In the genomic region with DNA sequence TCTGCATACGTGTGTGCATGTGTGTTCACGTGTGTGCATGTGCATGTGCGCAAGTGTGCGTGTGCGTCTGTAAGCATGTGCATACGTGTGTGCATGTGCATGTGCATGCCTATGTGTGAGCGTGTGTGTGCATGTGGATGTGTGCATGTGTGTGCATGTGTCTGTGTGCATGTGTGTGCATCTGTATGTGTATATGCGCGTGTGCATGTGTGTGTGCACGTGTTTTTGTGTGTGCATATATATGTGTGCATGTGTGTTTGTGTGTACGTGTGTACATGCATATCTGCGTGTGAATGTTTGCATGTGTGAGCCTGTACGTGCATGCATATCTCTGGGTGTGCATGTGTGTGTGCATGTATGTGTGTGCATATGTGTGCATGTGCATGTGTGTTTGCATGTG, we compare ENCODE assay signal across 2 cellular contexts.
TF ChIP-seq lines count a peak whose summit lies in the region.

No MANE protein-coding gene starts in this region.

TF ChIP-seq in HEK293, 187 proteins besides CTCF, POLR2A, EP300 and RAD21:
- TF ChIP-seq, protein P1, sequence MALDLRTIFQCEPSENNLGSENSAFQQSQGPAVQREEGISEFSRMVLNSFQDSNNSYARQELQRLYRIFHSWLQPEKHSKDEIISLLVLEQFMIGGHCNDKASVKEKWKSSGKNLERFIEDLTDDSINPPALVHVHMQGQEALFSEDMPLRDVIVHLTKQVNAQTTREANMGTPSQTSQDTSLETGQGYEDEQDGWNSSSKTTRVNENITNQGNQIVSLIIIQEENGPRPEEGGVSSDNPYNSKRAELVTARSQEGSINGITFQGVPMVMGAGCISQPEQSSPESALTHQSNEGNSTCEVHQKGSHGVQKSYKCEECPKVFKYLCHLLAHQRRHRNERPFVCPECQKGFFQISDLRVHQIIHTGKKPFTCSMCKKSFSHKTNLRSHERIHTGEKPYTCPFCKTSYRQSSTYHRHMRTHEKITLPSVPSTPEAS (tag by site-specific recombination; IDR thresholded peaks at IDR 0.05), result peak; percentile 92
- no peak for TF ChIP-seq ZBTB20 (tag by site-specific recombination; IDR thresholded peaks at IDR 0.05)

TF ChIP-seq in K562, 482 proteins besides CTCF, POLR2A, EP300 and RAD21 (continued from another document and continues in another):
- 0 out of 2 replicates have a peak, but pooled peaks have one; percentile 21 for TF ChIP-seq E2F4 (CRISPR knock-in tag; IDR thresholded peaks at IDR 0.05; ENCODE audit: low read depth)
- TF ChIP-seq MEF2D (tag; conservative IDR thresholded peaks at IDR 0.05; ENCODE audit: low read depth), result no peak
- TF ChIP-seq ZNF551 (CRISPR knock-in tag; IDR thresholded peaks at IDR 0.05), result no peak
- no peak for TF ChIP-seq PCBP1 (IDR thresholded peaks at IDR 0.05; ENCODE audit: low read depth, low read length, poor library complexity, severe bottlenecking)
- TF ChIP-seq SETDB1 (IDR thresholded peaks at IDR 0.05; ENCODE audit: low read length), result no peak
- TF ChIP-seq, protein P2, sequence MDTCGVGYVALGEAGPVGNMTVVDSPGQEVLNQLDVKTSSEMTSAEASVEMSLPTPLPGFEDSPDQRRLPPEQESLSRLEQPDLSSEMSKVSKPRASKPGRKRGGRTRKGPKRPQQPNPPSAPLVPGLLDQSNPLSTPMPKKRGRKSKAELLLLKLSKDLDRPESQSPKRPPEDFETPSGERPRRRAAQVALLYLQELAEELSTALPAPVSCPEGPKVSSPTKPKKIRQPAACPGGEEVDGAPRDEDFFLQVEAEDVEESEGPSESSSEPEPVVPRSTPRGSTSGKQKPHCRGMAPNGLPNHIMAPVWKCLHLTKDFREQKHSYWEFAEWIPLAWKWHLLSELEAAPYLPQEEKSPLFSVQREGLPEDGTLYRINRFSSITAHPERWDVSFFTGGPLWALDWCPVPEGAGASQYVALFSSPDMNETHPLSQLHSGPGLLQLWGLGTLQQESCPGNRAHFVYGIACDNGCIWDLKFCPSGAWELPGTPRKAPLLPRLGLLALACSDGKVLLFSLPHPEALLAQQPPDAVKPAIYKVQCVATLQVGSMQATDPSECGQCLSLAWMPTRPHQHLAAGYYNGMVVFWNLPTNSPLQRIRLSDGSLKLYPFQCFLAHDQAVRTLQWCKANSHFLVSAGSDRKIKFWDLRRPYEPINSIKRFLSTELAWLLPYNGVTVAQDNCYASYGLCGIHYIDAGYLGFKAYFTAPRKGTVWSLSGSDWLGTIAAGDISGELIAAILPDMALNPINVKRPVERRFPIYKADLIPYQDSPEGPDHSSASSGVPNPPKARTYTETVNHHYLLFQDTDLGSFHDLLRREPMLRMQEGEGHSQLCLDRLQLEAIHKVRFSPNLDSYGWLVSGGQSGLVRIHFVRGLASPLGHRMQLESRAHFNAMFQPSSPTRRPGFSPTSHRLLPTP (IDR thresholded peaks at IDR 0.05; ENCODE audit: borderline replicate concordance, extremely low read depth, insufficient read length), result no peak
- no peak for TF ChIP-seq SLC30A9 (CRISPR knock-in tag; IDR thresholded peaks at IDR 0.05)
- TF ChIP-seq ZNF79 (CRISPR knock-in tag; IDR thresholded peaks at IDR 0.05; ENCODE audit: low read depth), result no peak
- no peak for TF ChIP-seq ZBTB7A (IDR thresholded peaks at IDR 0.05; ENCODE audit: borderline replicate concordance, control insufficient read depth, low read depth, low read length)
- TF ChIP-seq, protein P3, sequence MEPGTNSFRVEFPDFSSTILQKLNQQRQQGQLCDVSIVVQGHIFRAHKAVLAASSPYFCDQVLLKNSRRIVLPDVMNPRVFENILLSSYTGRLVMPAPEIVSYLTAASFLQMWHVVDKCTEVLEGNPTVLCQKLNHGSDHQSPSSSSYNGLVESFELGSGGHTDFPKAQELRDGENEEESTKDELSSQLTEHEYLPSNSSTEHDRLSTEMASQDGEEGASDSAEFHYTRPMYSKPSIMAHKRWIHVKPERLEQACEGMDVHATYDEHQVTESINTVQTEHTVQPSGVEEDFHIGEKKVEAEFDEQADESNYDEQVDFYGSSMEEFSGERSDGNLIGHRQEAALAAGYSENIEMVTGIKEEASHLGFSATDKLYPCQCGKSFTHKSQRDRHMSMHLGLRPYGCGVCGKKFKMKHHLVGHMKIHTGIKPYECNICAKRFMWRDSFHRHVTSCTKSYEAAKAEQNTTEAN (CRISPR knock-in tag; IDR thresholded peaks at IDR 0.05), result no peak
- TF ChIP-seq L3MBTL2 (IDR thresholded peaks at IDR 0.05), result no peak
- no peak for TF ChIP-seq ZNF780A (CRISPR knock-in tag; IDR thresholded peaks at IDR 0.05)
- no peak for TF ChIP-seq RAD51 (IDR thresholded peaks at IDR 0.05; ENCODE audit: borderline replicate concordance, low read depth)
- no peak for TF ChIP-seq ZFP36 (IDR thresholded peaks at IDR 0.05; ENCODE audit: low read depth, low read length, partially characterized antibody)
- no peak for TF ChIP-seq CBX3 (IDR thresholded peaks at IDR 0.05; ENCODE audit: borderline replicate concordance in 1 of 2, low read length in 2 of 2)
- no peak for TF ChIP-seq ATF7 (IDR thresholded peaks at IDR 0.05)
- TF ChIP-seq EGR1 (conservative IDR thresholded peaks at IDR 0.05), result no peak
- TF ChIP-seq ZFP91 (CRISPR knock-in tag; IDR thresholded peaks at IDR 0.05), result 0 out of 2 replicates have a peak, but pooled peaks have one; percentile 25
- no peak for TF ChIP-seq ZNF277 (CRISPR knock-in tag; IDR thresholded peaks at IDR 0.05; ENCODE audit: borderline replicate concordance)
- no peak for TF ChIP-seq ZNF197 (CRISPR knock-in tag; IDR thresholded peaks at IDR 0.05; ENCODE audit: low read depth)
- TF ChIP-seq ZNF644 (tag; IDR thresholded peaks at IDR 0.05; ENCODE audit: low read depth), result no peak
- TF ChIP-seq KDM1A (IDR thresholded peaks at IDR 0.05), result peak in 1 of 2 experiments; percentile 76; a peak in 1 of 4 replicates
- TF ChIP-seq, protein P4, sequence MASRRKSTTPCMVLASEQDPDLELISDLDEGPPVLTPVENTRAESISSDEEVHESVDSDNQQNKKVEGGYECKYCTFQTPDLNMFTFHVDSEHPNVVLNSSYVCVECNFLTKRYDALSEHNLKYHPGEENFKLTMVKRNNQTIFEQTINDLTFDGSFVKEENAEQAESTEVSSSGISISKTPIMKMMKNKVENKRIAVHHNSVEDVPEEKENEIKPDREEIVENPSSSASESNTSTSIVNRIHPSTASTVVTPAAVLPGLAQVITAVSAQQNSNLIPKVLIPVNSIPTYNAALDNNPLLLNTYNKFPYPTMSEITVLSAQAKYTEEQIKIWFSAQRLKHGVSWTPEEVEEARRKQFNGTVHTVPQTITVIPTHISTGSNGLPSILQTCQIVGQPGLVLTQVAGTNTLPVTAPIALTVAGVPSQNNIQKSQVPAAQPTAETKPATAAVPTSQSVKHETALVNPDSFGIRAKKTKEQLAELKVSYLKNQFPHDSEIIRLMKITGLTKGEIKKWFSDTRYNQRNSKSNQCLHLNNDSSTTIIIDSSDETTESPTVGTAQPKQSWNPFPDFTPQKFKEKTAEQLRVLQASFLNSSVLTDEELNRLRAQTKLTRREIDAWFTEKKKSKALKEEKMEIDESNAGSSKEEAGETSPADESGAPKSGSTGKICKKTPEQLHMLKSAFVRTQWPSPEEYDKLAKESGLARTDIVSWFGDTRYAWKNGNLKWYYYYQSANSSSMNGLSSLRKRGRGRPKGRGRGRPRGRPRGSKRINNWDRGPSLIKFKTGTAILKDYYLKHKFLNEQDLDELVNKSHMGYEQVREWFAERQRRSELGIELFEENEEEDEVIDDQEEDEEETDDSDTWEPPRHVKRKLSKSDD (conservative IDR thresholded peaks at IDR 0.05; ENCODE audit: low read length), result no peak
- TF ChIP-seq SP1 (CRISPR knock-in tag; IDR thresholded peaks at IDR 0.05), result no peak
- TF ChIP-seq MLLT1 (IDR thresholded peaks at IDR 0.05), result no peak
